ENCODE assay signal across 1 cellular context in genomic region chr19:16259385-16260159, GRCh38.
A peak's percentile ranks its signal among the peaks of the same experiment; 100 is the strongest.
TF ChIP-seq lines count a peak whose summit lies in the region.

No MANE protein-coding gene starts in this region.

TF ChIP-seq in GM12878, 131 proteins besides CTCF, POLR2A, EP300 and RAD21 (continued from another document and continues in another):
- TF ChIP-seq ZBTB40 (IDR thresholded peaks at IDR 0.05; ENCODE audit: borderline replicate concordance) (no peak), NFYA (IDR thresholded peaks at IDR 0.05; ENCODE audit: borderline replicate concordance, low read depth, low read length) (no peak), MTA2 (IDR thresholded peaks at IDR 0.05; ENCODE audit: low read depth) (peak; percentile 35; the same call in 1 of the 2 replicates), BCLAF1 (IDR thresholded peaks at IDR 0.05) (no peak), MXI1 (IDR thresholded peaks at IDR 0.05; ENCODE audit: low read depth, low read length) (no peak), RFX5 (IDR thresholded peaks at IDR 0.05; ENCODE audit: low read depth, low read length) (no peak), ELK1 (IDR thresholded peaks at IDR 0.05; ENCODE audit: low read depth, low read length) (no peak), NR2F1 (conservative IDR thresholded peaks at IDR 0.05) (peak; percentile 80), ZBTB33 (IDR thresholded peaks at IDR 0.05) (no peak), NFIC (IDR thresholded peaks at IDR 0.05; ENCODE audit: low read depth, low read length) (peak; percentile 58; the same call in 1 of the 2 replicates), ASH2L (IDR thresholded peaks at IDR 0.05; ENCODE audit: borderline replicate concordance, low read depth) (no peak), RB1 (IDR thresholded peaks at IDR 0.05; ENCODE audit: borderline replicate concordance) (no peak), KLF5 (IDR thresholded peaks at IDR 0.05; ENCODE audit: partially characterized antibody) (no peak), SREBF1 (IDR thresholded peaks at IDR 0.05; ENCODE audit: low read length) (no peak), PRDM15 (CRISPR knock-in tag; IDR thresholded peaks at IDR 0.05) (no peak), ATF7 (IDR thresholded peaks at IDR 0.05; ENCODE audit: low read depth) (no peak), IRF4 (IDR thresholded peaks at IDR 0.05; ENCODE audit: low read depth, low read length) (0 out of 2 replicates have a peak, but pooled peaks have one; percentile 39), RCOR1 (conservative IDR thresholded peaks at IDR 0.05; ENCODE audit: low read depth, low read length) (no peak), PML (IDR thresholded peaks at IDR 0.05; ENCODE audit: low read length) (no peak), RELA (IDR thresholded peaks at IDR 0.05; ENCODE audit: borderline replicate concordance, partially characterized antibody) (no peak), NBN (IDR thresholded peaks at IDR 0.05) (no peak), CEBPB (IDR thresholded peaks at IDR 0.05; ENCODE audit: borderline replicate concordance in 1 of 2, low read depth in 2 of 2, low read length in 2 of 2) (no peak), TAF1 (IDR thresholded peaks at IDR 0.05; ENCODE audit: borderline replicate concordance, low read depth, low read length) (no peak), RAD51 (IDR thresholded peaks at IDR 0.05) (no peak), E2F8 (IDR thresholded peaks at IDR 0.05; ENCODE audit: low read depth, partially characterized antibody) (no peak), POU2F2 (IDR thresholded peaks at IDR 0.05; ENCODE audit: borderline replicate concordance, low read depth, low read length) (peak; percentile 87; the same call in 1 of the 3 replicates), CREB1 (IDR thresholded peaks at IDR 0.05; ENCODE audit: low read depth) (no peak), TBL1XR1 (IDR thresholded peaks at IDR 0.05; ENCODE audit: low read depth, low read length) (no peak), ZNF592 (IDR thresholded peaks at IDR 0.05) (no peak), SPI1 (IDR thresholded peaks at IDR 0.05; ENCODE audit: borderline replicate concordance, insufficient read depth, low read depth, low read length) (peak; percentile 42; the same call in 1 of the 2 replicates), HCFC1 (IDR thresholded peaks at IDR 0.05; ENCODE audit: low read length) (no peak), RELB (IDR thresholded peaks at IDR 0.05; ENCODE audit: low read depth) (no peak; the same call in 1 of the 2 replicates)
